In genomic region chr6:32014547-32014946, GRCh38 we compare ENCODE assay signal across 8 cellular contexts. TPM values are rescaled to one million over a fixed set of nuclear protein-coding genes. Genes with fewer than 3 reads are reported as not detected.
DNase-seq lines count a peak whose midpoint lies in the region; ATAC-seq and TF ChIP-seq lines count a peak whose summit lies in the region.
"Not testable (repeated sequence)": the region's sequence is repeated elsewhere in the genome, so short reads cannot be mapped to it uniquely, and the experiment has no call there.
"Had no signal": no experiment of that assay in that cellular context is flagged by ENCODE, and none has a peak within 500 bp of the region (broad histone marks: within the 10 kb centered on the region; RNA-seq: fewer than 3 reads in every experiment).

Gene C4B, plus strand, starts transcription at chr6:32014795. Its CDS starts 51 bp downstream, at chr6:32014846.

- ATAC-seq in omental fat pad (ENCODE audit: low FRiP score), result peak; percentile 38

- not testable (repeated sequence) for TF ChIP-seq RAD21 in liver (IDR thresholded peaks at IDR 0.05)

- intact Hi-C loops in adrenal gland (cut with DNase I); esophagus muscularis mucosa (cut with DNase I); left ventricle myocardium inferior (cut with micrococcal nuclease); sigmoid colon (cut with DNase I); thyroid gland (cut with DNase I): not testable (repeated sequence)

- TF ChIP-seq POLR2A in adrenal gland (IDR thresholded peaks at IDR 0.05); esophagus muscularis mucosa (IDR thresholded peaks at IDR 0.05; ENCODE audit: low read depth); sigmoid colon (IDR thresholded peaks at IDR 0.05); thyroid gland (IDR thresholded peaks at IDR 0.05): not testable (repeated sequence)

- not testable (repeated sequence) for H3K27me3 ChIP-seq in adrenal gland; esophagus muscularis mucosa; left ventricle myocardium inferior (ENCODE audit: low read depth); liver (ENCODE audit: control insufficient read depth in 4 of 4, insufficient read depth in 4 of 4, low read length in 3 of 4); sigmoid colon; thyroid gland

- not testable (repeated sequence) for TF ChIP-seq CTCF in adrenal gland (IDR thresholded peaks at IDR 0.05); esophagus muscularis mucosa (IDR thresholded peaks at IDR 0.05); left ventricle myocardium inferior (IDR thresholded peaks at IDR 0.05; ENCODE audit: borderline replicate concordance); liver (IDR thresholded peaks at IDR 0.05; ENCODE audit: low read depth, low read length, missing input control); omental fat pad (IDR thresholded peaks at IDR 0.05); sigmoid colon (IDR thresholded peaks at IDR 0.05); thyroid gland (IDR thresholded peaks at IDR 0.05)

- WGBS in adrenal gland, 4 donors, result no CpG with 5 or more reads among the region's 6 CpGs
- no CpG with 5 or more reads among the region's 6 CpGs for WGBS in esophagus muscularis mucosa
- WGBS in liver, result no CpG with 5 or more reads among the region's 6 CpGs
- no CpG with 5 or more reads among the region's 6 CpGs for WGBS in sigmoid colon, 2 donors
- WGBS in thyroid gland, 2 donors, result no CpG with 5 or more reads among the region's 6 CpGs

- not testable (repeated sequence) for DNase-seq in adrenal gland; esophagus muscularis mucosa (ENCODE audit: extremely low spot score); left ventricle myocardium inferior; omental fat pad (ENCODE audit: low spot score); sigmoid colon; thyroid gland

- H3K4me3 ChIP-seq in adrenal gland; esophagus muscularis mucosa; left ventricle myocardium inferior; liver (ENCODE audit: low read depth in 1 of 3, low read length in 3 of 3); sigmoid colon; thyroid gland (replicated peaks in 1 of 3): not testable (repeated sequence)

- H3K9ac ChIP-seq in liver (ENCODE audit: low read depth in 1 of 2, low read length in 2 of 2), result not testable (repeated sequence)

- not testable (repeated sequence) for H3K36me3 ChIP-seq in adrenal gland (replicated peaks in 1 of 2); esophagus muscularis mucosa; left ventricle myocardium inferior; liver (ENCODE audit: control insufficient read depth in 4 of 4, insufficient read depth in 3 of 4, low read depth in 1 of 4, low read length in 3 of 4); sigmoid colon; thyroid gland

- TF ChIP-seq EP300 in esophagus muscularis mucosa (IDR thresholded peaks at IDR 0.05); sigmoid colon (IDR thresholded peaks at IDR 0.05): not testable (repeated sequence)

- not testable (repeated sequence) for H3K4me1 ChIP-seq in adrenal gland (replicated peaks in 1 of 2); esophagus muscularis mucosa; left ventricle myocardium inferior; liver (ENCODE audit: control insufficient read depth in 4 of 4, insufficient read depth in 4 of 4, low read length in 3 of 4); sigmoid colon; thyroid gland

- H3K9me3 ChIP-seq in adrenal gland (replicated peaks in 1 of 3); esophagus muscularis mucosa; left ventricle myocardium inferior (replicated peaks); liver (ENCODE audit: control insufficient read depth in 4 of 4, low read length in 3 of 4); sigmoid colon; thyroid gland: not testable (repeated sequence)

- not testable (repeated sequence) for H3K27ac ChIP-seq in adrenal gland; esophagus muscularis mucosa (replicated peaks in 1 of 4); left ventricle myocardium inferior (replicated peaks); liver (ENCODE audit: low read depth in 1 of 2, low read length in 2 of 2); sigmoid colon; thyroid gland

RNA-seq across cellular contexts. Expression of gene C4B, which starts in this region (rescaled TPM):
- 1,000 to 10,000 TPM in 6 of 8 donors, 100 to 1,000 TPM in 2; 948 to 5,092 (median 1,465) TPM for total RNA-seq in adrenal gland
- 1,000 to 10,000 TPM in 1 of 3 donors, 100 to 1,000 TPM in 2; 236 to 1,852 (median 796) TPM for polyA plus RNA-seq in adrenal gland
- total RNA-seq in esophagus muscularis mucosa, result 100 to 1,000 TPM in 1 of 4 donors, 10 to 100 TPM in 3; 45.3 to 203 (median 75.8) TPM
- 72.9 TPM for total RNA-seq in left ventricle myocardium inferior
- 1,000 to 10,000 TPM in 1 of 2 donors, 100 to 1,000 TPM in 1; 666 to 1,114 TPM for total RNA-seq in liver
- polyA plus RNA-seq in liver, result 1,000 to 10,000 TPM; 1,699 to 3,560 TPM
- total RNA-seq in omental fat pad, result 100 to 1,000 TPM in 3 of 4 donors, 10 to 100 TPM in 1; 15.4 to 912 (median 204) TPM
- 100 to 1,000 TPM in 2 of 4 donors, 10 to 100 TPM in 2; 74.2 to 291 (median 155) TPM for total RNA-seq in sigmoid colon
- 10 to 100 TPM in 1 of 3 donors, 1 to 10 TPM in 2; 3.2 to 64.7 (median 4.2) TPM for polyA plus RNA-seq in sigmoid colon
- total RNA-seq in thyroid gland, result 100 to 1,000 TPM; 233 to 370 (median 285) TPM
- polyA plus RNA-seq: IgD-negative memory B cell had no signal
